18 cellular contexts compared by ENCODE assay signal in the genomic region with DNA sequence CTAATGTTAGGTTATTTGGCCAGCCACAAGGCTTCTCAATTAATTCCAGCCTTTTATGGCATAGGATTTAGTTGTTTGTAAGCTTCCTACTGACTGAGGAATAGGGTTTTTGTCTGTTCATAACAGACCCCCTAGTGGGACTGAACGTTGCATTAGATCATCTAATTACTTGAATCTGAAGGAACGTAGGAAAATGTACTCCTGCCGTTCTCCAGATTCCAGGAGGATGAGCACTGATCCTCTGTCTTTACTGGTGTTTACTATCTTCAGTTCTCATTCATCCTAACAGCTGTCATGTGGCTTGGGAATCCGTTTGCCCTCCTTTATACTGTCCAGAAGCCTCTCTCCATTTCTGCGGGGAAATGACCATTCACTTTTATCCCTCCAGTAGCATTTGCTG.
"Had no signal": no experiment of that assay in that cellular context is flagged by ENCODE, and none has a peak within 500 bp of the region (broad histone marks: within the 10 kb centered on the region; RNA-seq: fewer than 3 reads in every experiment).

No MANE protein-coding gene starts in this region.

- H3K27me3 Mint-ChIP-seq: activated B cell treated with CpG ODN at 0.5 μM for 24 hours; activated T-helper 17 cell treated with anti-CD3 and anti-CD28 coated beads, Interleukin-2, amount 50 U/mL, for 72 hours; brain; T-helper 17 cell had no signal

- H3K27ac Mint-ChIP-seq: activated B cell treated with CpG ODN at 0.5 μM for 24 hours; activated naive CD4-positive, alpha-beta T cell treated with anti-CD3 and anti-CD28 coated beads for 36 hours; activated T-helper 17 cell treated with anti-CD3 and anti-CD28 coated beads, Interleukin-2, amount 50 U/mL, for 72 hours; T-helper 17 cell had no signal

- H3K4me3 ChIP-seq: adrenal gland, dorsolateral prefrontal cortex, neural progenitor cell, suprapubic skin, upper lobe of left lung had no signal

- H3K4me3 Mint-ChIP-seq: activated B cell treated with CpG ODN at 0.5 μM for 24 hours; activated naive CD4-positive, alpha-beta T cell treated with anti-CD3 and anti-CD28 coated beads for 36 hours; activated T-helper 17 cell treated with anti-CD3 and anti-CD28 coated beads, Interleukin-2, amount 50 U/mL, for 72 hours; brain; neural progenitor cell; T-helper 17 cell had no signal

- H3K36me3 ChIP-seq: neural progenitor cell had no signal

- H3K4me1 Mint-ChIP-seq: neural progenitor cell had no signal

- DNase-seq: activated B cell treated with CpG ODN at 0.5 μM for 24 hours; activated CD4-positive, alpha-beta T cell treated with anti-CD3 and anti-CD28 coated beads, Interleukin-2, amount 50 U/mL, for 1 hour; activated naive CD4-positive, alpha-beta T cell treated with anti-CD3 and anti-CD28 coated beads for 36 hours; activated T-cell treated with anti-CD3 and anti-CD28 coated beads for 4 hours; adrenal gland; cerebellar nuclear complex; dorsolateral prefrontal cortex; foreskin melanocyte; small intestine; stimulated activated naive CD4-positive, alpha-beta T cell; T-helper 17 cell; upper lobe of left lung had no signal

- H3K4me1 ChIP-seq: adrenal gland, neural progenitor cell, parathyroid adenoma, suprapubic skin had no signal

- ATAC-seq: activated T-helper 17 cell treated with anti-CD3 and anti-CD28 coated beads, Interleukin-2, amount 50 U/mL, for 72 hours; esophagus mucosa; T-helper 17 cell had no signal

- H3K9me3 ChIP-seq: adrenal gland, suprapubic skin, upper lobe of left lung had no signal

- H3K27ac ChIP-seq: adrenal gland, dorsolateral prefrontal cortex, neural progenitor cell, parathyroid adenoma, suprapubic skin, upper lobe of left lung had no signal

- H3K27me3 ChIP-seq: adrenal gland, dorsolateral prefrontal cortex, neural progenitor cell, suprapubic skin, upper lobe of left lung had no signal

- H3K9me3 Mint-ChIP-seq: activated B cell treated with CpG ODN at 0.5 μM for 24 hours; activated naive CD4-positive, alpha-beta T cell treated with anti-CD3 and anti-CD28 coated beads for 36 hours; activated T-helper 17 cell treated with anti-CD3 and anti-CD28 coated beads, Interleukin-2, amount 50 U/mL, for 72 hours; brain; neural progenitor cell had no signal
